ENCODE assay signal across 8 cellular contexts in the genomic region with DNA sequence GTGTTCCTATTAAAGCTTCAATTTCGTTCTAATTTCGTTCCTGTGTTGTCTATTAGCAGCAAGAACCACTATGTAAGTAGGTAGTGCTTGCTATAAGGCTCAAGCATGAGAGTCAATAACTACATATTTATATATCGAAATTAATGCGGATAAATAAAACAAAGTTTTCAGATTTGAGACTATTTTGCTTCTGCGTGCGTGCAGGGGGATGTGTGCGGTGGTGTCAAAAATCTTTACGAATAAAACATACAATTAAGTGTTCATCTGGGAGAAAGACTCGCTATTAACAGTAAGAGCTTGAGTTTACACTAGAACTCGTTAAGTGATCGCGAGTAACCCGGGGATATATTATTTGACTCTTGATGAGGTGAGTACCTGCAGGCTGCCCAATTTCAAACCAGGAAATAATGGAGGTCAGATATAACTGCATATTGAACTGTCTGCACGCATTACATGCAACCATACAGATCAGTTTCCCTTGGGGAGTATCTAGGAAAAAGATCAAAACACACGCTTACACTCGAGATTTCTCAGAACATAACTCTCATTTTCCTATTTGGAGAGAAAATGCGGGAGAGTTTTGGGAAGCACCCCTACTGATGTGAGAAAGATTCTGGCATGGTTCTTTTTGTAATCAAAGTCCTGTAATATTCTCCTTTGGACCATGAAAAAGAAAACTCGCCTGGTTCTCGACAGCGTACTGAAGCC. TPM values are rescaled to one million over a fixed set of nuclear protein-coding genes. Genes with fewer than 3 reads are reported as not detected.
DNase-seq lines count a peak whose midpoint lies in the region; TF ChIP-seq lines count a peak whose summit lies in the region.

No MANE protein-coding gene starts in this region.

- H3K9me3 ChIP-seq in uterus, result no peaks in the 10 kb centered on the region

- peaks cover 0 to 6% of the 10 kb centered on the region in 2 donors for H3K4me1 ChIP-seq in uterus

- no peak for TF ChIP-seq POLR2A in uterus (IDR thresholded peaks at IDR 0.05)

- CTCF ChIA-PET in activated naive CD4-positive, alpha-beta T cell treated with anti-CD3 and anti-CD28 coated beads, Interleukin-2, amount 10 ng/mL, durations not matched to agents 7 days and 5 days (lab: Charles Lee), result interaction anchor here (0.6 to 1.3 kb wide), 2 partner anchors 9 to 19 kb away, joined by 3 to 6 read pairs; no protein-coding TSS in a partner anchor
- CTCF ChIA-PET in HEK293T (lab: Yijun Ruan, JAX), result no interaction called here

- intact Hi-C loops in uterus (cut with DNase I; ENCODE audit: low total_unique reads), result no loop called here
- intact Hi-C loops in head of caudate nucleus (cut with DNase I), result loop anchor here (5.0 kb wide), 1 partner anchor 48 kb away; a partner anchor contains a TSS

- no peaks in the 10 kb centered on the region for H3K27me3 Mint-ChIP-seq in activated naive CD4-positive, alpha-beta T cell treated with anti-CD3 and anti-CD28 coated beads, Interleukin-2, amount 10 ng/mL, durations not matched to agents 7 days and 5 days

- H3K4me3 Mint-ChIP-seq in activated naive CD4-positive, alpha-beta T cell treated with anti-CD3 and anti-CD28 coated beads, Interleukin-2, amount 10 ng/mL, durations not matched to agents 7 days and 5 days, result peak overlapping the region; percentile 96

- peaks cover 13% of the 10 kb centered on the region for H3K36me3 Mint-ChIP-seq in activated naive CD4-positive, alpha-beta T cell treated with anti-CD3 and anti-CD28 coated beads, Interleukin-2, amount 10 ng/mL, durations not matched to agents 7 days and 5 days

- peak overlapping the region; percentile 85 to 98 for H3K4me3 ChIP-seq in uterus

- H3K27ac Mint-ChIP-seq in activated naive CD4-positive, alpha-beta T cell treated with anti-CD3 and anti-CD28 coated beads, Interleukin-2, amount 10 ng/mL, durations not matched to agents 7 days and 5 days, result peak overlapping the region; percentile 100

- peak overlapping the region; percentile 96 to 97 for H3K27ac ChIP-seq in uterus

- no peaks in the 10 kb centered on the region for H3K36me3 ChIP-seq in uterus

- H3K9me3 Mint-ChIP-seq in activated naive CD4-positive, alpha-beta T cell treated with anti-CD3 and anti-CD28 coated beads, Interleukin-2, amount 10 ng/mL, durations not matched to agents 7 days and 5 days, result no peaks in the 10 kb centered on the region

- DNase-seq in activated naive CD4-positive, alpha-beta T cell treated with anti-CD3 and anti-CD28 coated beads, Interleukin-2, amount 10 ng/mL, durations not matched to agents 7 days and 5 days, result no peak
- DNase-seq in activated naive CD4-positive, alpha-beta T cell (lab: John Stamatoyannopoulos, UW), result no peak
- DNase-seq in NCI-H526 (lab: John Stamatoyannopoulos, UW), result peak; percentile 45 to 58
- peak; percentile 2 for DNase-seq in cerebellum (ENCODE audit: low spot score)
- peak; percentile 59 for DNase-seq in medulla oblongata (ENCODE audit: extremely low spot score)
- no peak for DNase-seq in uterus
- no peak for DNase-seq in head of caudate nucleus
- no peak for DNase-seq in HEK293T (ENCODE audit: extremely low spot score)

- peaks cover 39% of the 10 kb centered on the region for H3K4me1 Mint-ChIP-seq in activated naive CD4-positive, alpha-beta T cell treated with anti-CD3 and anti-CD28 coated beads, Interleukin-2, amount 10 ng/mL, durations not matched to agents 7 days and 5 days

- TF ChIP-seq CTCF in uterus (IDR thresholded peaks at IDR 0.05), result no peak

- H3K27me3 ChIP-seq in uterus, result no peaks in the 10 kb centered on the region

- POLR2A ChIA-PET in HEK293T (lab: Yijun Ruan, JAX), result interaction anchor here (0.6 to 3.4 kb wide), 13 partner anchors 11 to 77 kb away, joined by 3 to 31 read pairs (median 6); a partner anchor contains a TSS

TF ChIP-seq in HEK293T, 16 proteins besides CTCF, POLR2A, EP300 and RAD21:
- TF ChIP-seq FOXM1 (IDR thresholded peaks at IDR 0.05; ENCODE audit: borderline replicate concordance) (no peak), SP1 (IDR thresholded peaks at IDR 0.05) (no peak), ELF4 (IDR thresholded peaks at IDR 0.05) (no peak), ZNF384 (IDR thresholded peaks at IDR 0.05) (no peak), SUZ12 (IDR thresholded peaks at IDR 0.05) (no peak), ARNT (IDR thresholded peaks at IDR 0.05) (no peak), FOXK2 (IDR thresholded peaks at IDR 0.05) (no peak), NFRKB (IDR thresholded peaks at IDR 0.05) (no peak), FOXA1 (IDR thresholded peaks at IDR 0.05) (no peak), TARDBP (IDR thresholded peaks at IDR 0.05) (no peak), LEF1 (IDR thresholded peaks at IDR 0.05; ENCODE audit: borderline replicate concordance) (no peak), L3MBTL2 (conservative IDR thresholded peaks at IDR 0.05) (no peak), HDGF (IDR thresholded peaks at IDR 0.05; ENCODE audit: borderline replicate concordance) (no peak), BHLHE40 (IDR thresholded peaks at IDR 0.05; ENCODE audit: borderline replicate concordance) (no peak), CTBP1 (IDR thresholded peaks at IDR 0.05; ENCODE audit: borderline replicate concordance) (no peak)
- TF ChIP-seq, protein P1, sequence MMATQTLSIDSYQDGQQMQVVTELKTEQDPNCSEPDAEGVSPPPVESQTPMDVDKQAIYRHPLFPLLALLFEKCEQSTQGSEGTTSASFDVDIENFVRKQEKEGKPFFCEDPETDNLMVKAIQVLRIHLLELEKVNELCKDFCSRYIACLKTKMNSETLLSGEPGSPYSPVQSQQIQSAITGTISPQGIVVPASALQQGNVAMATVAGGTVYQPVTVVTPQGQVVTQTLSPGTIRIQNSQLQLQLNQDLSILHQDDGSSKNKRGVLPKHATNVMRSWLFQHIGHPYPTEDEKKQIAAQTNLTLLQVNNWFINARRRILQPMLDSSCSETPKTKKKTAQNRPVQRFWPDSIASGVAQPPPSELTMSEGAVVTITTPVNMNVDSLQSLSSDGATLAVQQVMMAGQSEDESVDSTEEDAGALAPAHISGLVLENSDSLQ (IDR thresholded peaks at IDR 0.05), result no peak

RNA-seq across cellular contexts. Expression of a gene that starts 0.8 kb away (rescaled TPM):
- total RNA-seq in cerebellum, result 84.8 TPM
- total RNA-seq in uterus, result 100 to 1,000 TPM in 1 of 4 donors, 10 to 100 TPM in 3; 21.8 to 113 (median 71.4) TPM

RNA-seq across cellular contexts. Expression of a gene that starts 30.6 kb away (rescaled TPM):
- 18.5 TPM for total RNA-seq in cerebellum
- 10 to 100 TPM in 1 of 4 donors, 1 to 10 TPM in 3; 1.0 to 34.4 (median 6.1) TPM for total RNA-seq in uterus

RNA-seq across cellular contexts. Expression of a gene that starts 46.6 kb away (rescaled TPM):
- total RNA-seq in cerebellum, result 8.3 TPM
- total RNA-seq in uterus, result 10 to 100 TPM in 3 of 4 donors, 1 to 10 TPM in 1; 6.1 to 30.6 (median 26.4) TPM

RNA-seq across cellular contexts. Expression of a gene that starts 46.7 kb away (rescaled TPM):
- total RNA-seq in cerebellum, result 35.6 TPM
- 10 to 100 TPM; 10.6 to 39.6 (median 19.1) TPM for total RNA-seq in uterus

Comparison
In these comparisons a context has a peak if more than half of its experiments do, and no peak if none do; other contexts are left out.
1. DNase-seq: peak in NCI-H526 (2 of 2), cerebellum (single experiment) and medulla oblongata (single experiment); none in activated naive CD4-positive, alpha-beta T cell treated with anti-CD3 and anti-CD28 coated beads, Interleukin-2, amount 10 ng/mL, durations not matched to agents 7 days and 5 days (single experiment), activated naive CD4-positive, alpha-beta T cell (0 of 4), uterus (0 of 2), head of caudate nucleus (0 of 42) and HEK293T (single experiment).